In the genomic region with DNA sequence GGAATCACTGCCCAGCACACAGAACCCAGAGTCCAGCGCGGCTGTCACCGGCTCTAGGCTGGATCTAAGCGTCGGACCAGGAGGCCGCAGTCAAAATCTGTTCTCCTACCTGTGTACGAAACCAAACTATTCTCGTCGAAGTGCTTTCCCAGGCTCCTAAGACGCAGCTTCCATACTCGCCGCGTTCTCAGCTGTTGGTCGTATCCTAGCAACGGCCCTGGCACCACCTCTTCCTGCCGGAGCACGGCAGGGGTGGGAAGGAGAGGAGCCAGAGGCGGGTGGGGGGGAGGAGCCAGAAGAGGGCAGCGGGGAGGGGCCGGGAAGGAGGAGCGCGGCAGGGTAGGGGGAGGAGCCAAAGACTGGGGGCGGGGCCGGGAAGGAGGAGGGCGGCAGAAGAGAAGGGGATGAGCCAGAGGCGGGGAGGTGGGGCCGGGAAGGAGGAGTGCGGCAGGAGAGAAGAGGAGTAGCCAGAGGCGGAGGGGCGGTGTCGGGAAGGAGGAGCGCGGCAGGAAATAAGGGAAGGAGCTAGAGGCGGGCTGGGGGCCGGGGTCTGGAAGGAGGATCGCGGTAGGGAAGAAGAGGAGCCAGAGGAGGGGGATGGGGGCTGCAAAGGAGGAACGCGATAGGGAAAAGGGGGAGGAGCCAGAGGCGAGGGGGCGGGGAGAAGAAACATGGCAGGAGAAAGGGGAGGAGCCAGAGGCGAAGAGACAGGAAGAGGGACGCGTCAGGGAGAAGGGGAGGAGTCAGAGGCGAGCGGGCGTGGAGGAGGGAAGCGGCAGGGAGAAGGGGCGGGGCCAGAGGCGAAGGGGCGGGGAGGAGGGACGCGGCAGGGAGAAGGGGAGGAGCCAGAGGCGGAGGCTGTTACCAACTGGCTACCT, we compare ENCODE assay signal across 8 cellular contexts. TPM values are rescaled to one million over a fixed set of nuclear protein-coding genes. Genes with fewer than 3 reads are reported as not detected.
A peak's percentile ranks its signal among the peaks of the same experiment; 100 is the strongest.
DNase-seq lines count a peak whose midpoint lies in the region; ATAC-seq, FAIRE-seq and TF ChIP-seq lines count a peak whose summit lies in the region.

A gene (minus strand): TSS at position 213 of the 878 bp plus-strand sequence. CDS start 22,255 bp downstream, outside the sequence.

- peak; percentile 97 for DNase-seq in COLO668 (lab: John Stamatoyannopoulos, UW; ENCODE audit: unreplicated experiment)
- peak; percentile 85 for DNase-seq in HT1080 (ENCODE audit: low read depth)
- DNase-seq in NOMO-1 (lab: John Stamatoyannopoulos, UW; ENCODE audit: unreplicated experiment in 2 of 2) = peak; percentile 72 to 73
- peak; percentile 98 for DNase-seq in activated CD8-positive, alpha-beta memory T cell treated with anti-CD3 and anti-CD28 coated beads, Interleukin-2, amount 10 ng/mL, durations not matched to agents 7 days and 5 days
- peak; percentile 91 to 97 for DNase-seq in H1 (ENCODE audit: low read depth in 1 of 2, low spot score in 2 of 2)
- DNase-seq in mesendoderm = peak; percentile 98
- DNase-seq in stimulated activated CD8-positive, alpha-beta memory T cell treated with anti-CD3 and anti-CD28 coated beads, Interleukin-12 subunit alpha, Interleukin-12 subunit beta, amount 100 ng/mL, for 4 hours (ENCODE audit: low read depth) = peak; percentile 88

- H3K36me3 ChIP-seq in H1 (ENCODE audit: control insufficient read depth in 2 of 4, insufficient read depth in 4 of 4, low read length in 3 of 4) = no peaks in the 10 kb centered on the region
- H3K36me3 ChIP-seq in mesendoderm (ENCODE audit: control insufficient read depth, insufficient read depth, low read length) = no peaks in the 10 kb centered on the region

- no peak within 1 kb of the TSS for H2BK120ac ChIP-seq in H1 (replicated peaks; ENCODE audit: low read depth, low read length)
- H2BK120ac ChIP-seq in mesendoderm (ENCODE audit: low read depth, low read length) = no peak within 1 kb of the TSS

- H2AK5ac ChIP-seq in H1 (ENCODE audit: low read depth, low read length) (no peak within 1 kb of the TSS), mesendoderm (ENCODE audit: low read length) (no peak within 1 kb of the TSS)

- H3K27me3 ChIP-seq in H1 (replicated peaks in 1 of 4; ENCODE audit: control insufficient read depth in 3 of 4, extremely low read depth in 1 of 4, insufficient read depth in 3 of 4, low read length in 3 of 4) = peaks cover 0 to 2% (median 1%) of the 10 kb centered on the region in 4 experiments; a peak in 4 of 7 replicates
- no peaks in the 10 kb centered on the region for H3K27me3 ChIP-seq in mesendoderm (ENCODE audit: insufficient read depth, low read length, poor library complexity)

- peaks cover 25% of the 10 kb centered on the region for H3K27me3 Mint-ChIP-seq in activated CD8-positive, alpha-beta memory T cell treated with anti-CD3 and anti-CD28 coated beads, Interleukin-2, amount 10 ng/mL, durations not matched to agents 7 days and 5 days

- H4K91ac ChIP-seq in H1 (replicated peaks; ENCODE audit: insufficient read length, low read length) = no peak within 1 kb of the TSS

- H3K9ac ChIP-seq in H1 (replicated peaks in 1 of 4; ENCODE audit: extremely low read depth in 1 of 4, low read depth in 3 of 4, low read length in 3 of 4) (peak within 1 kb of the TSS in 3 of 4 experiments; percentile 51 to 59 (median 56); a peak in 5 of 7 replicates), mesendoderm (ENCODE audit: low read length) (peak within 1 kb of the TSS; percentile 65)

- no peaks in the 10 kb centered on the region for H4K20me1 ChIP-seq in H1 (replicated peaks in 1 of 2; ENCODE audit: control insufficient read depth in 1 of 2, insufficient read depth in 2 of 2, low read length in 2 of 2)

- peak within 1 kb of the TSS; percentile 61 to 81 (median 73) for H3K4me3 ChIP-seq in H1 (ENCODE audit: extremely low read depth in 1 of 4, insufficient read depth in 2 of 4, low read depth in 3 of 4, low read length in 4 of 4)
- peak within 1 kb of the TSS; percentile 62 for H3K4me3 ChIP-seq in mesendoderm (ENCODE audit: low read length)

- H3K79me2 ChIP-seq in H1 (ENCODE audit: control insufficient read depth in 1 of 2, insufficient read depth in 2 of 2, low read length in 2 of 2) (no peaks in the 10 kb centered on the region), mesendoderm (ENCODE audit: control insufficient read depth, insufficient read depth, low read length) (no peaks in the 10 kb centered on the region)

- ATAC-seq in GM21360 (IDR thresholded peaks at IDR 0.05; ENCODE audit: unreplicated experiment) = peak; percentile 85
- ATAC-seq in activated CD8-positive, alpha-beta memory T cell treated with anti-CD3 and anti-CD28 coated beads, Interleukin-2, amount 10 ng/mL, durations not matched to agents 7 days and 5 days = peak; percentile 84

- H3K9me3 ChIP-seq in H1 (ENCODE audit: insufficient read depth in 2 of 2, low read depth in 1 of 2, low read length in 1 of 2) = no peaks in the 10 kb centered on the region

- CTCF ChIA-PET in activated CD8-positive, alpha-beta memory T cell treated with anti-CD3 and anti-CD28 coated beads, Interleukin-2, amount 10 ng/mL, durations not matched to agents 7 days and 5 days (lab: Charles Lee) = interaction anchor here (0.7 to 3.0 kb wide), 4 partner anchors 19 to 167 kb away, joined by 3 to 22 read pairs (median 6); no protein-coding TSS in a partner anchor
- CTCF ChIA-PET in H1 (lab: Charles Lee; ENCODE audit: partially characterized antibody) = interaction anchor here (0.6 to 1.8 kb wide), 6 partner anchors 22 to 1007 kb away, joined by 3 to 14 read pairs (median 3); no protein-coding TSS in a partner anchor

- TF ChIP-seq CTCF in H1 (IDR thresholded peaks at IDR 0.05; ENCODE audit: control extremely low read depth in 1 of 3, insufficient read depth in 1 of 3, low read depth in 1 of 3, low read length in 3 of 3) = no peak

- no peak within 1 kb of the TSS for H3K56ac ChIP-seq in H1 (replicated peaks; ENCODE audit: insufficient read length, low read depth, low read length)
- H3K56ac ChIP-seq in mesendoderm (ENCODE audit: low read length) = peak within 1 kb of the TSS; percentile 86

- H2BK5ac ChIP-seq in H1 (ENCODE audit: low read depth, low read length) = no peak within 1 kb of the TSS; the same call in 1 of the 2 replicates
- H2BK5ac ChIP-seq in mesendoderm (ENCODE audit: low read length) = no peak within 1 kb of the TSS

- H2BK20ac ChIP-seq in H1 (ENCODE audit: low read length) = no peak within 1 kb of the TSS

- peak within 1 kb of the TSS; percentile 46 for H4K5ac ChIP-seq in H1 (ENCODE audit: insufficient read length, low read depth, low read length)
- H4K5ac ChIP-seq in mesendoderm (ENCODE audit: low read length) = no peak within 1 kb of the TSS

- H3K4me2 ChIP-seq in H1 (ENCODE audit: insufficient read depth in 1 of 2, low read depth in 2 of 2, low read length in 2 of 2) (peak within 1 kb of the TSS; percentile 90 to 94), mesendoderm (ENCODE audit: low read length) (peak within 1 kb of the TSS; percentile 99)

- H4K8ac ChIP-seq in H1 (ENCODE audit: extremely low read depth, insufficient read depth, low read length) (no peak within 1 kb of the TSS), mesendoderm (ENCODE audit: low read depth, low read length) (no peak within 1 kb of the TSS)

- no peaks in the 10 kb centered on the region for H3K9me3 Mint-ChIP-seq in activated CD8-positive, alpha-beta memory T cell treated with anti-CD3 and anti-CD28 coated beads, Interleukin-2, amount 10 ng/mL, durations not matched to agents 7 days and 5 days (ENCODE audit: low read depth)

- peak within 1 kb of the TSS; percentile 80 for H2AFZ ChIP-seq in H1 (ENCODE audit: low read length)

- H3K4me3 Mint-ChIP-seq in activated CD8-positive, alpha-beta memory T cell treated with anti-CD3 and anti-CD28 coated beads, Interleukin-2, amount 10 ng/mL, durations not matched to agents 7 days and 5 days = peak within 1 kb of the TSS; percentile 90

- H3K36me3 Mint-ChIP-seq in activated CD8-positive, alpha-beta memory T cell treated with anti-CD3 and anti-CD28 coated beads, Interleukin-2, amount 10 ng/mL, durations not matched to agents 7 days and 5 days = peaks cover 2% of the 10 kb centered on the region

- WGBS in H1 (ENCODE audit: extremely low coverage in 1 of 2, insufficient coverage in 1 of 2, insufficient read length in 1 of 2, insufficient replicate concordance in 2 of 2, low coverage in 1 of 2, low lambda C conversion rate in 2 of 2, missing lambda C conversion rate in 1 of 2), 2 experiments = 4% methylated on average over 12 of the region's 54 CpGs; no CpG with 5 or more reads in 1 of the 2 experiments
- whole genome bisulfite sequencing in mesendoderm (ENCODE audit: extremely low coverage, insufficient coverage, low lambda C conversion rate) = no CpG with 5 or more reads among the region's 54 CpGs

- no peak for TF ChIP-seq EP300 in H1 (IDR thresholded peaks at IDR 0.05; ENCODE audit: borderline replicate concordance in 1 of 2, low read depth in 2 of 2, low read length in 2 of 2)

- no peak for FAIRE-seq in H1 (lab: Jason Lieb, UNC)

- H3K4ac ChIP-seq in H1 (replicated peaks; ENCODE audit: insufficient read length, low read depth, low read length) (no peak within 1 kb of the TSS), mesendoderm (ENCODE audit: low read depth, low read length) (no peak within 1 kb of the TSS)

- H2BK12ac ChIP-seq in H1 (ENCODE audit: low read depth, low read length) = peak within 1 kb of the TSS; percentile 68; the same call in 1 of the 2 replicates

- H3K4me1 Mint-ChIP-seq in activated CD8-positive, alpha-beta memory T cell treated with anti-CD3 and anti-CD28 coated beads, Interleukin-2, amount 10 ng/mL, durations not matched to agents 7 days and 5 days = peaks cover 26% of the 10 kb centered on the region

- H3K79me1 ChIP-seq in H1 (ENCODE audit: low read depth, low read length) (no peaks in the 10 kb centered on the region), mesendoderm (ENCODE audit: low read length) (no peaks in the 10 kb centered on the region)

- H3K14ac ChIP-seq in H1 (ENCODE audit: insufficient read length) = no peak within 1 kb of the TSS

- H3K27ac ChIP-seq in H1 (ENCODE audit: low read depth, low read length) = peak within 1 kb of the TSS; percentile 25; the same call in 1 of the 2 replicates
- H3K27ac ChIP-seq in mesendoderm (ENCODE audit: low read depth, low read length) = peak within 1 kb of the TSS; percentile 57

- H3K23me2 ChIP-seq in H1 (ENCODE audit: low read depth, low read length) = peaks cover 5% of the 10 kb centered on the region

- H3K23ac ChIP-seq in H1 (ENCODE audit: insufficient read length) (no peak within 1 kb of the TSS), mesendoderm (ENCODE audit: low read length) (no peak within 1 kb of the TSS)

- TF ChIP-seq RAD21 in H1 (IDR thresholded peaks at IDR 0.05 in 1 of 2, conservative IDR thresholded peaks at IDR 0.05 in 1 of 2; ENCODE audit: low read depth in 2 of 2, low read length in 2 of 2) = no peak

- peak within 1 kb of the TSS; percentile 82 for H3K27ac Mint-ChIP-seq in activated CD8-positive, alpha-beta memory T cell treated with anti-CD3 and anti-CD28 coated beads, Interleukin-2, amount 10 ng/mL, durations not matched to agents 7 days and 5 days

- peak within 1 kb of the TSS; percentile 87 for H3K18ac ChIP-seq in H1 (ENCODE audit: extremely low read depth, low read length)
- H3K18ac ChIP-seq in mesendoderm (ENCODE audit: low read length) = no peak within 1 kb of the TSS

- peak in 1 of 2 experiments; percentile 57; a peak in 2 of 3 replicates for TF ChIP-seq POLR2A in H1 (IDR thresholded peaks at IDR 0.05; ENCODE audit: control extremely low read depth in 1 of 2, low read depth in 2 of 2, low read length in 2 of 2)

- H2BK15ac ChIP-seq in H1 (ENCODE audit: low read length) = no peak within 1 kb of the TSS
- no peak within 1 kb of the TSS for H2BK15ac ChIP-seq in mesendoderm (replicated peaks; ENCODE audit: low read depth)

- peaks cover 0 to 3% (median 3%) of the 10 kb centered on the region in 4 experiments; a peak in 3 of 7 replicates for H3K4me1 ChIP-seq in H1 (replicated peaks in 1 of 4; ENCODE audit: control insufficient read depth in 3 of 4, insufficient read depth in 4 of 4, low read length in 3 of 4)
- peaks cover 4% of the 10 kb centered on the region for H3K4me1 ChIP-seq in mesendoderm (ENCODE audit: control insufficient read depth, low read depth, low read length)

- POLR2A ChIA-PET in H1 (lab: Charles Lee; ENCODE audit: partially characterized antibody) = interaction anchor here (0.6 to 0.7 kb wide), 3 partner anchors 19 to 354 kb away, joined by 3 read pairs; no protein-coding TSS in a partner anchor

RNA-seq across cellular contexts. Expression of the gene that starts here (rescaled TPM):
- not detected in 2 replicates for total RNA-seq in HT1080 (2014; rRNA removed; shearing (Covaris generic))
- polyA plus RNA-seq in HT1080 (2015; cell fraction: cytosol; rRNA removed) = 0.25 and 0.29 TPM in 2 replicates
- polyA plus RNA-seq in HT1080 (2015; cell fraction: nucleus; rRNA removed) = 0.42 and 0.61 TPM in 2 replicates
- under 1 TPM in 1 of 2 experiments, not detected in 1; 0.07 TPM for total RNA-seq in activated CD8-positive, alpha-beta memory T cell treated with anti-CD3 and anti-CD28 coated beads, Interleukin-2, amount 10 ng/mL, durations not matched to agents 7 days and 5 days
- total RNA-seq in H1 (2021; fragmentation: NEBNext Ultra II Directional; extraction: Animal tissue kit (Norgen Biotek cat#: 25700)) = 0.82 and 0.96 TPM in 2 replicates
- 0.08 and 0.12 TPM in 2 replicates for polyA plus RNA-seq in H1 (2011; rRNA removed)
- 0.19 TPM for polyA plus RNA-seq in H1 (2011; cell fraction: cytosol; rRNA removed)
- 0.24 TPM for polyA plus RNA-seq in H1 (2011; cell fraction: nucleus; rRNA removed)
- 0.25 to 0.54 TPM (median 0.35 TPM) in 4 replicates for polyA plus RNA-seq in H1 (2012, experiment 1 of 2)
- 0.05 TPM for polyA plus RNA-seq in H1 (2012, experiment 2 of 2)
- 0.47 TPM for polyA plus RNA-seq in H1 (2013, experiment 1 of 2)
- polyA plus RNA-seq in H1 (2013, experiment 2 of 2) = 0.35 TPM
- 0.20 and 0.32 TPM in 2 replicates for polyA minus RNA-seq in H1 (2011; rRNA and poly(A)+ RNA removed)
- polyA minus RNA-seq in H1 (2011; cell fraction: cytosol; rRNA and poly(A)+ RNA removed) = not detected
- polyA minus RNA-seq in H1 (2011; cell fraction: nucleus; rRNA and poly(A)+ RNA removed) = 2.9 TPM
- 0.17 TPM for polyA plus RNA-seq in mesendoderm (2013, experiment 1 of 2)
- 0.14 TPM for polyA plus RNA-seq in mesendoderm (2013, experiment 2 of 2)

Comparison
In these comparisons a context has a peak if more than half of its experiments do, and no peak if none do; other contexts are left out.
1. Peak in every context shown above with its lines: DNase-seq, ATAC-seq, H3K4me3 ChIP-seq and H3K27ac ChIP-seq.
2. Peak in DNase-seq in HT1080; RNA of the gene not detected or under 1 TPM.
3. Peak in DNase-seq and ATAC-seq in activated CD8-positive, alpha-beta memory T cell treated with anti-CD3 and anti-CD28 coated beads, Interleukin-2, amount 10 ng/mL, durations not matched to agents 7 days and 5 days; RNA of the gene not detected or under 1 TPM.